In the genomic region with DNA sequence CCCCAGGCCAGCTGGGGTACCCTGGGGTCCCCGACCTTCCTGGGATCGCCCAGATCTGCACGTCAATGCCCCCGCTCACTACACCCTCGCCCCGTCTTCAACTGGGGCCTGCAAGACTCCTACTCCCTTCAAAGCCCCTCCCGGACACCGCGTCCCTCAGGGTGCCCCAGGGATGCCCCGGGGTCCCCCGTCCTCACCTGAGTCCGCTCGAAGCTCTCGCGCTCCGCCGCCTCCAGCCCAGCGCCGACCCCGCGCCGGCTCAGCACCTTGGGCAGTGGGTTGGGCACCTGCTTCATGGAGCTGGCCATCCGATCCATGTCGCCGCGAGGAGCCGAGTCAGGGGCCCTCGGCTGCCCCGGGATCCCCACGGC, we compare ENCODE assay signal across 1 cellular context.
TF ChIP-seq lines count a peak whose summit lies in the region.

A gene (minus strand): TSS at position 338 of the 371 bp plus-strand sequence. CDS start 21 bp downstream, at position 317.

TF ChIP-seq in HepG2, 621 proteins besides CTCF, POLR2A, EP300 and RAD21 (continued from another document and continues in another):
- TF ChIP-seq, protein P1, sequence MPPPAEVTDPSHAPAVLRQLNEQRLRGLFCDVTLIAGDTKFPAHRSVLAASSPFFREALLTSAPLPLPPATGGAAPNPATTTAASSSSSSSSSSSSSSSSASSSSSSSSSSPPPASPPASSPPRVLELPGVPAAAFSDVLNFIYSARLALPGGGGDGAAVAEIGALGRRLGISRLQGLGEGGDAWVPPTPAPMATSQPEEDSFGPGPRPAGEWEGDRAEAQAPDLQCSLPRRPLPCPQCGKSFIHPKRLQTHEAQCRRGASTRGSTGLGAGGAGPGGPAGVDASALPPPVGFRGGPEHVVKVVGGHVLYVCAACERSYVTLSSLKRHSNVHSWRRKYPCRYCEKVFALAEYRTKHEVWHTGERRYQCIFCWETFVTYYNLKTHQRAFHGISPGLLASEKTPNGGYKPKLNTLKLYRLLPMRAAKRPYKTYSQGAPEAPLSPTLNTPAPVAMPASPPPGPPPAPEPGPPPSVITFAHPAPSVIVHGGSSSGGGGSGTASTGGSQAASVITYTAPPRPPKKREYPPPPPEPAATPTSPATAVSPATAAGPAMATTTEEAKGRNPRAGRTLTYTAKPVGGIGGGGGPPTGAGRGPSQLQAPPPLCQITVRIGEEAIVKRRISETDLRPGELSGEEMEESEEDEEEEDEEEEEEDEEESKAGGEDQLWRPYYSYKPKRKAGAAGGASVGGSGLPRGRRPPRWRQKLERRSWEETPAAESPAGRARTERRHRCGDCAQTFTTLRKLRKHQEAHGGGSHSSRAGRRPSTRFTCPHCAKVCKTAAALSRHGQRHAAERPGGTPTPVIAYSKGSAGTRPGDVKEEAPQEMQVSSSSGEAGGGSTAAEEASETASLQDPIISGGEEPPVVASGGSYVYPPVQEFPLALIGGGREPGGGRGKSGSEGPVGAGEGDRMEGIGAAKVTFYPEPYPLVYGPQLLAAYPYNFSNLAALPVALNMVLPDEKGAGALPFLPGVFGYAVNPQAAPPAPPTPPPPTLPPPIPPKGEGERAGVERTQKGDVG (CRISPR knock-in tag; IDR thresholded peaks at IDR 0.05; ENCODE audit: borderline replicate concordance) = peak; percentile 16; the same call in 1 of the 2 replicates
- TF ChIP-seq POLR2AphosphoS5 (IDR thresholded peaks at IDR 0.05; ENCODE audit: low read depth, low read length) (peak; percentile 27; the same call in 1 of the 2 replicates), PITX1 (CRISPR knock-in tag; IDR thresholded peaks at IDR 0.05) (peak; percentile 42; the same call in 1 of the 2 replicates), ZNF546 (CRISPR knock-in tag; conservative IDR thresholded peaks at IDR 0.05) (0 out of 2 replicates have a peak, but pooled peaks have one; percentile 30), ARID2 (CRISPR knock-in tag; IDR thresholded peaks at IDR 0.05; ENCODE audit: borderline replicate concordance) (no peak), ZNF619 (CRISPR knock-in tag; IDR thresholded peaks at IDR 0.05) (0 out of 2 replicates have a peak, but pooled peaks have one; percentile 60), ZSCAN22 (CRISPR knock-in tag; IDR thresholded peaks at IDR 0.05) (no peak), FOXK2 (IDR thresholded peaks at IDR 0.05) (no peak), ZNF724P (CRISPR knock-in tag; IDR thresholded peaks at IDR 0.05; ENCODE audit: borderline replicate concordance) (no peak), PHF5A (CRISPR knock-in tag; IDR thresholded peaks at IDR 0.05; ENCODE audit: low read depth, unreplicated experiment) (no peak), KLF11 (CRISPR knock-in tag; IDR thresholded peaks at IDR 0.05) (no peak), ZNF451 (CRISPR knock-in tag; IDR thresholded peaks at IDR 0.05) (no peak), ZNF781 (CRISPR knock-in tag; IDR thresholded peaks at IDR 0.05; ENCODE audit: borderline replicate concordance, not compliant biosample characterization) (no peak), TEAD3 (CRISPR knock-in tag; optimal IDR thresholded peaks at IDR 0.05; ENCODE audit: borderline replicate concordance) (no peak), NRL (CRISPR knock-in tag; IDR thresholded peaks at IDR 0.05; ENCODE audit: borderline replicate concordance) (peak; percentile 49; the same call in 1 of the 2 replicates), POLR2G (IDR thresholded peaks at IDR 0.05; ENCODE audit: low read depth, low read length) (no peak), NCOA2 (CRISPR knock-in tag; IDR thresholded peaks at IDR 0.05) (no peak), SMYD3 (CRISPR knock-in tag; IDR thresholded peaks at IDR 0.05) (no peak), KAT7 (CRISPR knock-in tag; IDR thresholded peaks at IDR 0.05; ENCODE audit: borderline replicate concordance) (peak; percentile 30; the same call in 1 of the 2 replicates), JUN (CRISPR knock-in tag; IDR thresholded peaks at IDR 0.05) (no peak), ZNF350 (CRISPR knock-in tag; IDR thresholded peaks at IDR 0.05; ENCODE audit: borderline replicate concordance, low read depth) (peak; percentile 40; the same call in 1 of the 2 replicates)
- TF ChIP-seq, protein P2, sequence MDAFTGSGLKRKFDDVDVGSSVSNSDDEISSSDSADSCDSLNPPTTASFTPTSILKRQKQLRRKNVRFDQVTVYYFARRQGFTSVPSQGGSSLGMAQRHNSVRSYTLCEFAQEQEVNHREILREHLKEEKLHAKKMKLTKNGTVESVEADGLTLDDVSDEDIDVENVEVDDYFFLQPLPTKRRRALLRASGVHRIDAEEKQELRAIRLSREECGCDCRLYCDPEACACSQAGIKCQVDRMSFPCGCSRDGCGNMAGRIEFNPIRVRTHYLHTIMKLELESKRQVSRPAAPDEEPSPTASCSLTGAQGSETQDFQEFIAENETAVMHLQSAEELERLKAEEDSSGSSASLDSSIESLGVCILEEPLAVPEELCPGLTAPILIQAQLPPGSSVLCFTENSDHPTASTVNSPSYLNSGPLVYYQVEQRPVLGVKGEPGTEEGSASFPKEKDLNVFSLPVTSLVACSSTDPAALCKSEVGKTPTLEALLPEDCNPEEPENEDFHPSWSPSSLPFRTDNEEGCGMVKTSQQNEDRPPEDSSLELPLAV (CRISPR knock-in tag; conservative IDR thresholded peaks at IDR 0.05; ENCODE audit: low read depth) = no peak
- TF ChIP-seq, protein P3, sequence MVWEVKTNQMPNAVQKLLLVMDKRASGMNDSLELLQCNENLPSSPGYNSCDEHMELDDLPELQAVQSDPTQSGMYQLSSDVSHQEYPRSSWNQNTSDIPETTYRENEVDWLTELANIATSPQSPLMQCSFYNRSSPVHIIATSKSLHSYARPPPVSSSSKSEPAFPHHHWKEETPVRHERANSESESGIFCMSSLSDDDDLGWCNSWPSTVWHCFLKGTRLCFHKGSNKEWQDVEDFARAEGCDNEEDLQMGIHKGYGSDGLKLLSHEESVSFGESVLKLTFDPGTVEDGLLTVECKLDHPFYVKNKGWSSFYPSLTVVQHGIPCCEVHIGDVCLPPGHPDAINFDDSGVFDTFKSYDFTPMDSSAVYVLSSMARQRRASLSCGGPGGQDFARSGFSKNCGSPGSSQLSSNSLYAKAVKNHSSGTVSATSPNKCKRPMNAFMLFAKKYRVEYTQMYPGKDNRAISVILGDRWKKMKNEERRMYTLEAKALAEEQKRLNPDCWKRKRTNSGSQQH (CRISPR knock-in tag; IDR thresholded peaks at IDR 0.05; ENCODE audit: low read depth) = peak; percentile 2; the same call in 1 of the 2 replicates
- TF ChIP-seq, protein P4, sequence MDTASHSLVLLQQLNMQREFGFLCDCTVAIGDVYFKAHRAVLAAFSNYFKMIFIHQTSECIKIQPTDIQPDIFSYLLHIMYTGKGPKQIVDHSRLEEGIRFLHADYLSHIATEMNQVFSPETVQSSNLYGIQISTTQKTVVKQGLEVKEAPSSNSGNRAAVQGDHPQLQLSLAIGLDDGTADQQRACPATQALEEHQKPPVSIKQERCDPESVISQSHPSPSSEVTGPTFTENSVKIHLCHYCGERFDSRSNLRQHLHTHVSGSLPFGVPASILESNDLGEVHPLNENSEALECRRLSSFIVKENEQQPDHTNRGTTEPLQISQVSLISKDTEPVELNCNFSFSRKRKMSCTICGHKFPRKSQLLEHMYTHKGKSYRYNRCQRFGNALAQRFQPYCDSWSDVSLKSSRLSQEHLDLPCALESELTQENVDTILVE (CRISPR knock-in tag; IDR thresholded peaks at IDR 0.05) = no peak
- TF ChIP-seq, protein P5, sequence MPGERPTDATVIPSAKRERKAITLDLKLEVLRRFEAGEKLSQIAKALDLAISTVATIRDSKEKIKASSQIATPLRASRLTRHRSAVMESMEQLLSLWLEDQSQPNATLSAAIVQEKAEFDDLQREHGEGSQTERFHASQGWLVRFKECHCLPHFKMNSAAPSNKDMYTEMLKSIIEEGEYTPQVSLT (CRISPR knock-in tag; IDR thresholded peaks at IDR 0.05; ENCODE audit: borderline replicate concordance, low read depth) = no peak
- TF ChIP-seq, protein P6, sequence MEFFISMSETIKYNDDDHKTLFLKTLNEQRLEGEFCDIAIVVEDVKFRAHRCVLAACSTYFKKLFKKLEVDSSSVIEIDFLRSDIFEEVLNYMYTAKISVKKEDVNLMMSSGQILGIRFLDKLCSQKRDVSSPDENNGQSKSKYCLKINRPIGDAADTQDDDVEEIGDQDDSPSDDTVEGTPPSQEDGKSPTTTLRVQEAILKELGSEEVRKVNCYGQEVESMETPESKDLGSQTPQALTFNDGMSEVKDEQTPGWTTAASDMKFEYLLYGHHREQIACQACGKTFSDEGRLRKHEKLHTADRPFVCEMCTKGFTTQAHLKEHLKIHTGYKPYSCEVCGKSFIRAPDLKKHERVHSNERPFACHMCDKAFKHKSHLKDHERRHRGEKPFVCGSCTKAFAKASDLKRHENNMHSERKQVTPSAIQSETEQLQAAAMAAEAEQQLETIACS (CRISPR knock-in tag; IDR thresholded peaks at IDR 0.05) = no peak
- TF ChIP-seq, protein P7, sequence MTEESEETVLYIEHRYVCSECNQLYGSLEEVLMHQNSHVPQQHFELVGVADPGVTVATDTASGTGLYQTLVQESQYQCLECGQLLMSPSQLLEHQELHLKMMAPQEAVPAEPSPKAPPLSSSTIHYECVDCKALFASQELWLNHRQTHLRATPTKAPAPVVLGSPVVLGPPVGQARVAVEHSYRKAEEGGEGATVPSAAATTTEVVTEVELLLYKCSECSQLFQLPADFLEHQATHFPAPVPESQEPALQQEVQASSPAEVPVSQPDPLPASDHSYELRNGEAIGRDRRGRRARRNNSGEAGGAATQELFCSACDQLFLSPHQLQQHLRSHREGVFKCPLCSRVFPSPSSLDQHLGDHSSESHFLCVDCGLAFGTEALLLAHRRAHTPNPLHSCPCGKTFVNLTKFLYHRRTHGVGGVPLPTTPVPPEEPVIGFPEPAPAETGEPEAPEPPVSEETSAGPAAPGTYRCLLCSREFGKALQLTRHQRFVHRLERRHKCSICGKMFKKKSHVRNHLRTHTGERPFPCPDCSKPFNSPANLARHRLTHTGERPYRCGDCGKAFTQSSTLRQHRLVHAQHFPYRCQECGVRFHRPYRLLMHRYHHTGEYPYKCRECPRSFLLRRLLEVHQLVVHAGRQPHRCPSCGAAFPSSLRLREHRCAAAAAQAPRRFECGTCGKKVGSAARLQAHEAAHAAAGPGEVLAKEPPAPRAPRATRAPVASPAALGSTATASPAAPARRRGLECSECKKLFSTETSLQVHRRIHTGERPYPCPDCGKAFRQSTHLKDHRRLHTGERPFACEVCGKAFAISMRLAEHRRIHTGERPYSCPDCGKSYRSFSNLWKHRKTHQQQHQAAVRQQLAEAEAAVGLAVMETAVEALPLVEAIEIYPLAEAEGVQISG (CRISPR knock-in tag; IDR thresholded peaks at IDR 0.05) = no peak; the same call in none of the 2 replicates
- TF ChIP-seq, protein P8, sequence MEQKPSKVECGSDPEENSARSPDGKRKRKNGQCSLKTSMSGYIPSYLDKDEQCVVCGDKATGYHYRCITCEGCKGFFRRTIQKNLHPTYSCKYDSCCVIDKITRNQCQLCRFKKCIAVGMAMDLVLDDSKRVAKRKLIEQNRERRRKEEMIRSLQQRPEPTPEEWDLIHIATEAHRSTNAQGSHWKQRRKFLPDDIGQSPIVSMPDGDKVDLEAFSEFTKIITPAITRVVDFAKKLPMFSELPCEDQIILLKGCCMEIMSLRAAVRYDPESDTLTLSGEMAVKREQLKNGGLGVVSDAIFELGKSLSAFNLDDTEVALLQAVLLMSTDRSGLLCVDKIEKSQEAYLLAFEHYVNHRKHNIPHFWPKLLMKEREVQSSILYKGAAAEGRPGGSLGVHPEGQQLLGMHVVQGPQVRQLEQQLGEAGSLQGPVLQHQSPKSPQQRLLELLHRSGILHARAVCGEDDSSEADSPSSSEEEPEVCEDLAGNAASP (CRISPR knock-in tag; IDR thresholded peaks at IDR 0.05; ENCODE audit: borderline replicate concordance) = no peak
- TF ChIP-seq, protein P9, sequence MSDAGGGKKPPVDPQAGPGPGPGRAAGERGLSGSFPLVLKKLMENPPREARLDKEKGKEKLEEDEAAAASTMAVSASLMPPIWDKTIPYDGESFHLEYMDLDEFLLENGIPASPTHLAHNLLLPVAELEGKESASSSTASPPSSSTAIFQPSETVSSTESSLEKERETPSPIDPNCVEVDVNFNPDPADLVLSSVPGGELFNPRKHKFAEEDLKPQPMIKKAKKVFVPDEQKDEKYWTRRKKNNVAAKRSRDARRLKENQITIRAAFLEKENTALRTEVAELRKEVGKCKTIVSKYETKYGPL (CRISPR knock-in tag; IDR thresholded peaks at IDR 0.05) = no peak
- TF ChIP-seq, protein P10, sequence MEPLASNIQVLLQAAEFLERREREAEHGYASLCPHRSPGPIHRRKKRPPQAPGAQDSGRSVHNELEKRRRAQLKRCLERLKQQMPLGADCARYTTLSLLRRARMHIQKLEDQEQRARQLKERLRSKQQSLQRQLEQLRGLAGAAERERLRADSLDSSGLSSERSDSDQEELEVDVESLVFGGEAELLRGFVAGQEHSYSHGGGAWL (CRISPR knock-in tag; IDR thresholded peaks at IDR 0.05) = 0 out of 2 replicates have a peak, but pooled peaks have one; percentile 59
- TF ChIP-seq, protein P11, sequence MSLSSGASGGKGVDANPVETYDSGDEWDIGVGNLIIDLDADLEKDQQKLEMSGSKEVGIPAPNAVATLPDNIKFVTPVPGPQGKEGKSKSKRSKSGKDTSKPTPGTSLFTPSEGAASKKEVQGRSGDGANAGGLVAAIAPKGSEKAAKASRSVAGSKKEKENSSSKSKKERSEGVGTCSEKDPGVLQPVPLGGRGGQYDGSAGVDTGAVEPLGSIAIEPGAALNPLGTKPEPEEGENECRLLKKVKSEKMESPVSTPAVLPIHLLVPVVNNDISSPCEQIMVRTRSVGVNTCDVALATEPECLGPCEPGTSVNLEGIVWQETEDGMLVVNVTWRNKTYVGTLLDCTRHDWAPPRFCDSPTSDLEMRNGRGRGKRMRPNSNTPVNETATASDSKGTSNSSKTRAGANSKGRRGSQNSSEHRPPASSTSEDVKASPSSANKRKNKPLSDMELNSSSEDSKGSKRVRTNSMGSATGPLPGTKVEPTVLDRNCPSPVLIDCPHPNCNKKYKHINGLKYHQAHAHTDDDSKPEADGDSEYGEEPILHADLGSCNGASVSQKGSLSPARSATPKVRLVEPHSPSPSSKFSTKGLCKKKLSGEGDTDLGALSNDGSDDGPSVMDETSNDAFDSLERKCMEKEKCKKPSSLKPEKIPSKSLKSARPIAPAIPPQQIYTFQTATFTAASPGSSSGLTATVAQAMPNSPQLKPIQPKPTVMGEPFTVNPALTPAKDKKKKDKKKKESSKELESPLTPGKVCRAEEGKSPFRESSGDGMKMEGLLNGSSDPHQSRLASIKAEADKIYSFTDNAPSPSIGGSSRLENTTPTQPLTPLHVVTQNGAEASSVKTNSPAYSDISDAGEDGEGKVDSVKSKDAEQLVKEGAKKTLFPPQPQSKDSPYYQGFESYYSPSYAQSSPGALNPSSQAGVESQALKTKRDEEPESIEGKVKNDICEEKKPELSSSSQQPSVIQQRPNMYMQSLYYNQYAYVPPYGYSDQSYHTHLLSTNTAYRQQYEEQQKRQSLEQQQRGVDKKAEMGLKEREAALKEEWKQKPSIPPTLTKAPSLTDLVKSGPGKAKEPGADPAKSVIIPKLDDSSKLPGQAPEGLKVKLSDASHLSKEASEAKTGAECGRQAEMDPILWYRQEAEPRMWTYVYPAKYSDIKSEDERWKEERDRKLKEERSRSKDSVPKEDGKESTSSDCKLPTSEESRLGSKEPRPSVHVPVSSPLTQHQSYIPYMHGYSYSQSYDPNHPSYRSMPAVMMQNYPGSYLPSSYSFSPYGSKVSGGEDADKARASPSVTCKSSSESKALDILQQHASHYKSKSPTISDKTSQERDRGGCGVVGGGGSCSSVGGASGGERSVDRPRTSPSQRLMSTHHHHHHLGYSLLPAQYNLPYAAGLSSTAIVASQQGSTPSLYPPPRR (CRISPR knock-in tag; IDR thresholded peaks at IDR 0.05; ENCODE audit: borderline replicate concordance) = no peak
